Comparison of ENCODE assay signal across 1 cellular context in genomic region chr19:55536366-55536765, GRCh38.
TF ChIP-seq lines count a peak whose summit lies in the region.

No MANE protein-coding gene starts in this region.

TF ChIP-seq in H1, 55 proteins besides CTCF, POLR2A, EP300 and RAD21:
- TF ChIP-seq RNF2 (IDR thresholded peaks at IDR 0.05; ENCODE audit: borderline replicate concordance, low read depth, low read length, missing control alignments, poor library complexity, severe bottlenecking) (no peak), ATF3 (IDR thresholded peaks at IDR 0.05; ENCODE audit: insufficient read depth, low read depth, low read length) (no peak), MAFK (IDR thresholded peaks at IDR 0.05; ENCODE audit: low read depth, low read length) (no peak), SIX5 (IDR thresholded peaks at IDR 0.05; ENCODE audit: low read depth, low read length) (no peak), GABPA (IDR thresholded peaks at IDR 0.05; ENCODE audit: borderline replicate concordance, insufficient read depth, low read length) (no peak), E2F6 (IDR thresholded peaks at IDR 0.05) (no peak), POLR2AphosphoS5 (IDR thresholded peaks at IDR 0.05; ENCODE audit: low read depth, low read length) (no peak), EGR1 (IDR thresholded peaks at IDR 0.05; ENCODE audit: borderline replicate concordance, low read depth, low read length) (no peak), KDM4A (IDR thresholded peaks at IDR 0.05; ENCODE audit: low read depth, low read length, severe bottlenecking) (no peak), SAP30 (IDR thresholded peaks at IDR 0.05; ENCODE audit: insufficient read depth, insufficient replicate concordance, low read length) (no peak), NRF1 (IDR thresholded peaks at IDR 0.05; ENCODE audit: low read depth, low read length) (no peak), TBP (IDR thresholded peaks at IDR 0.05; ENCODE audit: low read depth, low read length) (no peak), TEAD4 (IDR thresholded peaks at IDR 0.05; ENCODE audit: low read depth, low read length) (no peak), HDAC2 (IDR thresholded peaks at IDR 0.05; ENCODE audit: borderline replicate concordance in 1 of 2, low read depth in 2 of 2, low read length in 2 of 2) (no peak), GTF2F1 (IDR thresholded peaks at IDR 0.05; ENCODE audit: borderline replicate concordance, low read depth, low read length) (no peak), NANOG (IDR thresholded peaks at IDR 0.05; ENCODE audit: insufficient read depth, low read depth, low read length, poor library complexity, severe bottlenecking) (no peak), SIN3A (conservative IDR thresholded peaks at IDR 0.05 in 1 of 2, IDR thresholded peaks at IDR 0.05 in 1 of 2; ENCODE audit: low read depth in 1 of 2, low read length in 2 of 2) (no peak)
